11 cellular contexts compared by ENCODE assay signal in the genomic region with DNA sequence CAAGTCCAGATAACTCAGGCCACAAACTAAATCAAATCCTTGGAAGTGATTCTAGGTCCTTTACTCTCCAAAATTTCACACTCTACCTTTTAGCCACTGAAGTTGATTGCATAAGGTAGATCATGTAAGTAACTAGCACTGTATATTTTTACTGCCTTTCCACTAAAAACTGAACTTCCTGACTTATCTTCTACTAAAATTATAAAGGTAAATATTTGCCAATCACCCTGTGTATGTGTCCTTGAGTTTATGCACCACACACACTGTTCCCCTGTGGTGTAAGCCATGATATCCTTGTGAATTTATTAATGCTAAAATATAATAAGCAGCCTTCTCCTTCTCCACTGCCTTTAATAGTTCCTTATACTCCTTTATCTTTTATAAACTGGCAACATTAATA. TPM values are rescaled to one million over a fixed set of nuclear protein-coding genes. Genes with fewer than 3 reads are reported as not detected.
"Had no signal": no experiment of that assay in that cellular context is flagged by ENCODE, and none has a peak within 500 bp of the region (broad histone marks: within the 10 kb centered on the region; RNA-seq: fewer than 3 reads in every experiment).

No MANE protein-coding gene starts in this region.

- H3K9me3 Mint-ChIP-seq: HFFc6 had no signal

- H3K9me3 ChIP-seq: HAP-1 had no signal

- H3K4me1 Mint-ChIP-seq: IgD-negative memory B cell had no signal

- ATAC-seq: HCT116, HepG2 had no signal

- H3K27ac ChIP-seq: GM23248, HL-60 had no signal

- H3K4me3 ChIP-seq: GM23248, HAP-1 had no signal

- H3K36me3 ChIP-seq: HAP-1 had no signal

- H3K27me3 Mint-ChIP-seq: IgD-negative memory B cell had no signal

- DNase-seq: GM23248, GOT3, H7, HFFc6, KBM-7 had no signal

- FAIRE-seq: HepG2 had no signal

- H2AFZ ChIP-seq: GM23248 had no signal

- H3K36me3 Mint-ChIP-seq: IgD-negative memory B cell had no signal

- H3K4me3 Mint-ChIP-seq: HFFc6, IgD-negative memory B cell had no signal

- H3K9ac ChIP-seq: GM23248 had no signal

- H3K27ac Mint-ChIP-seq: HFFc6, IgD-negative memory B cell had no signal

RNA-seq across cellular contexts. Expression of a gene that starts 25.6 kb away (rescaled TPM):
- total RNA-seq: HepG2, HT1080 had no signal
